1 cellular context compared by ENCODE assay signal in the genomic region with DNA sequence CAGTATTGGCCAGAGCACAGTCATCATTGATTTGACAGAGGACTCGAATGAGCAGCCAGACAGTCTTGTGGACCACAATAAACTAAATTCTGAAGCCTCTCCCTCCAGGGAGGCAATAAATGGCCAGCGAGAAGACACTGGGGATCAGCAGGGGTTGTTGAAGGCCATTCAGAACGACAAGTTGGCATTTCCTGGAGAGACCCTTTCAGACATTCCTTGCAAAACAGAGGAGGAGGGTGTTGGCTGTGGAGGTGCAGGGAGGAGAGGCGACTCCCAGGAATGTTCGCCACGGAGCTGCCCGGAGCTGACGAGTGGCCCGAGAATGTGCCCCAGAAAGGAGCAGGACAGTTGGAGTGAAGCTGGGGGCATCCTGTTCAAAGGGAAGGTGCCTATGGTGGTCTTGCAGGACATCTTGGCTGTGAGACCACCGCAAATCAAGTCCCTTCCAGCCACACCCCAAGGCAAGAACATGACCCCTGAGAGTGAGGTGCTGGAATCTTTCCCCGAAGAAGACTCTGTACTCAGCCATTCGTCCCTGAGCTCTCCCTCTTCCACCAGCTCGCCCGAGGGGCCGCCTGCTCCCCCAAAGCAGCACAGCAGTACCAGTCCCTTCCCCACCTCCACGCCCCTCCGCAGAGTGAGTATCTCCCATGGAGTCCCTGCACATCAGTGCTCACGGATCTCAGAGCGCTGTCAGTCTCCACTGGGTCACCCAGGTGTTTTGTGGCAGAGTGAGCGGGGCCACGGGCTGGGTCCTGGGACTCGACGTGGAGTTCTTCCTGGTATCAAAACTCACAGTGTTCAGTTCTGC.
A peak's percentile ranks its signal among the peaks of the same experiment; 100 is the strongest.
TF ChIP-seq lines count a peak whose summit lies in the region.

No MANE protein-coding gene starts in this region.

TF ChIP-seq in K562, 482 proteins besides CTCF, POLR2A, EP300 and RAD21:
- TF ChIP-seq MAFF (IDR thresholded peaks at IDR 0.05; ENCODE audit: low read length) (no peak), RBFOX2 (IDR thresholded peaks at IDR 0.05; ENCODE audit: low read depth, low read length) (peak; percentile 51; the same call in 1 of the 2 replicates), POLR2G (IDR thresholded peaks at IDR 0.05; ENCODE audit: low read depth, low read length) (peak; percentile 40)
